Comparison of ENCODE assay signal across 21 cellular contexts in genomic region chr14:92932448-92933395, GRCh38. TPM values are rescaled to one million over a fixed set of nuclear protein-coding genes. Genes with fewer than 3 reads are reported as not detected.
DNase-seq lines count a peak whose midpoint lies in the region; ATAC-seq and TF ChIP-seq lines count a peak whose summit lies in the region.
"Had no signal": no experiment of that assay in that cellular context is flagged by ENCODE, and none has a peak within 500 bp of the region (broad histone marks: within the 10 kb centered on the region; RNA-seq: fewer than 3 reads in every experiment).

No MANE protein-coding gene starts in this region.

- TF ChIP-seq CTCF in HEK293 (tag by site-specific recombination; IDR thresholded peaks at IDR 0.05) (no peak), dorsolateral prefrontal cortex (IDR thresholded peaks at IDR 0.05 in 54 of 56, conservative IDR thresholded peaks at IDR 0.05 in 2 of 56; ENCODE audit: low read depth in 1 of 56, partially characterized antibody in 56 of 56) (no peak), RWPE1 (conservative IDR thresholded peaks at IDR 0.05; ENCODE audit: low read depth) (no peak)

- peaks cover 12% of the 10 kb centered on the region; the same call in 1 of the 2 replicates for H3K36me3 ChIP-seq in BLaER1
- no peaks in the 10 kb centered on the region for H3K36me3 ChIP-seq in HEK293 (ENCODE audit: control insufficient read depth in 2 of 2, insufficient read depth in 1 of 2, low read length in 2 of 2)

- intact Hi-C loops in dorsolateral prefrontal cortex (cut with DNase I) = no loop called here

- no peak overlapping the region for H3K4me3 Mint-ChIP-seq in stimulated activated memory B cell treated with anti-CD40 and anti-IgM and Interleukin-4, amounts not matched to agents 10 μg/mL and 1 μg/mL and 100 μg/mL, for 72 hours
- no peak overlapping the region for H3K4me3 Mint-ChIP-seq in activated CD8-positive, alpha-beta memory T cell treated with anti-CD3 and anti-CD28 coated beads, Interleukin-2, amount 10 ng/mL, durations not matched to agents 7 days and 5 days
- H3K4me3 Mint-ChIP-seq: CD14-positive monocyte had no signal

- no peaks in the 10 kb centered on the region for H4K20me1 ChIP-seq in BLaER1

- peak; percentile 24 for ATAC-seq in stimulated activated memory B cell treated with anti-CD40 and anti-IgM and Interleukin-4, amounts not matched to agents 10 μg/mL and 1 μg/mL and 100 μg/mL, for 72 hours
- ATAC-seq in activated CD8-positive, alpha-beta memory T cell treated with anti-CD3 and anti-CD28 coated beads, Interleukin-2, amount 10 ng/mL, durations not matched to agents 7 days and 5 days = no peak
- ATAC-seq: HepG2 had no signal

- POLR2A ChIA-PET in HEK293 (lab: Yijun Ruan, JAX) = no interaction called here
- POLR2A ChIA-PET in RWPE1 (lab: Yijun Ruan, JAX; ENCODE audit: low non-redundant PET) = no interaction called here

- H3K27me3 Mint-ChIP-seq in stimulated activated memory B cell treated with anti-CD40 and anti-IgM and Interleukin-4, amounts not matched to agents 10 μg/mL and 1 μg/mL and 100 μg/mL, for 72 hours = no peaks in the 10 kb centered on the region
- H3K27me3 Mint-ChIP-seq in activated CD8-positive, alpha-beta memory T cell treated with anti-CD3 and anti-CD28 coated beads, Interleukin-2, amount 10 ng/mL, durations not matched to agents 7 days and 5 days = no peaks in the 10 kb centered on the region

- H3K4me3 ChIP-seq in BLaER1 (no peak overlapping the region), HEK293 (ENCODE audit: low read depth, low read length) (no peak overlapping the region), dorsolateral prefrontal cortex (peak overlapping the region in 3 of 59 donors; percentile 12 to 31 (median 29))

- no peaks in the 10 kb centered on the region for H3K9me3 ChIP-seq in BLaER1
- no peaks in the 10 kb centered on the region for H3K9me3 ChIP-seq in HEK293 (ENCODE audit: control insufficient read depth, insufficient read depth, low read depth, low read length)

- DNase-seq in dorsolateral prefrontal cortex (peak in 4 of 10 donors; percentile 61 to 78 (median 68)), NCI-H1694 treated with DMSO at 0.1 percent for 48 hours (lab: John Stamatoyannopoulos, UW) (no peak), RWPE1 (ENCODE audit: low spot score) (no peak)
- DNase-seq in activated CD8-positive, alpha-beta memory T cell treated with anti-CD3 and anti-CD28 coated beads, Interleukin-2, amount 10 ng/mL, durations not matched to agents 7 days and 5 days = no peak
- DNase-seq: DMS53, Kasumi-1, NCI-H1092 treated with DMSO at 0.1 percent for 48 hours, NCI-H187 treated with DMSO at 0.1 percent for 48 hours, NCI-H2171 treated with DMSO at 0.1 percent for 48 hours, NCI-H345, NCI-H510A treated with DMSO at 0.1 percent for 48 hours, RPMI8226, SHP77 treated with DMSO at 0.1 percent for 48 hours had no signal

- no peak overlapping the region for H3K9ac ChIP-seq in BLaER1

- CTCF ChIA-PET in HEK293 (lab: Yijun Ruan, JAX) (no interaction called here), RWPE1 (lab: Yijun Ruan, JAX) (interaction anchor here (0.7 to 1.3 kb wide), 2 partner anchors 19 to 181 kb away, joined by 3 to 5 read pairs; no protein-coding TSS in a partner anchor)
- CTCF ChIA-PET in activated CD8-positive, alpha-beta memory T cell treated with anti-CD3 and anti-CD28 coated beads, Interleukin-2, amount 10 ng/mL, durations not matched to agents 7 days and 5 days (lab: Charles Lee) = interaction anchor here (1.2 kb wide), 1 partner anchor 35 kb away, joined by 3 read pairs; no protein-coding TSS in a partner anchor

- H3K27ac Mint-ChIP-seq in stimulated activated memory B cell treated with anti-CD40 and anti-IgM and Interleukin-4, amounts not matched to agents 10 μg/mL and 1 μg/mL and 100 μg/mL, for 72 hours = no peak overlapping the region
- H3K27ac Mint-ChIP-seq in activated CD8-positive, alpha-beta memory T cell treated with anti-CD3 and anti-CD28 coated beads, Interleukin-2, amount 10 ng/mL, durations not matched to agents 7 days and 5 days = no peak overlapping the region
- H3K27ac Mint-ChIP-seq: CD14-positive monocyte had no signal

- H3K9me3 Mint-ChIP-seq in stimulated activated memory B cell treated with anti-CD40 and anti-IgM and Interleukin-4, amounts not matched to agents 10 μg/mL and 1 μg/mL and 100 μg/mL, for 72 hours = no peaks in the 10 kb centered on the region
- no peaks in the 10 kb centered on the region for H3K9me3 Mint-ChIP-seq in activated CD8-positive, alpha-beta memory T cell treated with anti-CD3 and anti-CD28 coated beads, Interleukin-2, amount 10 ng/mL, durations not matched to agents 7 days and 5 days (ENCODE audit: low read depth)
- H3K9me3 Mint-ChIP-seq: CD14-positive monocyte had no signal

- peaks cover 14% of the 10 kb centered on the region for H3K4me1 Mint-ChIP-seq in stimulated activated memory B cell treated with anti-CD40 and anti-IgM and Interleukin-4, amounts not matched to agents 10 μg/mL and 1 μg/mL and 100 μg/mL, for 72 hours
- no peaks in the 10 kb centered on the region for H3K4me1 Mint-ChIP-seq in activated CD8-positive, alpha-beta memory T cell treated with anti-CD3 and anti-CD28 coated beads, Interleukin-2, amount 10 ng/mL, durations not matched to agents 7 days and 5 days
- H3K4me1 Mint-ChIP-seq: CD14-positive monocyte had no signal

- H3K4me1 ChIP-seq in BLaER1 = no peaks in the 10 kb centered on the region
- no peaks in the 10 kb centered on the region for H3K4me1 ChIP-seq in HEK293 (ENCODE audit: control insufficient read depth, insufficient read depth, low read length)

- H3K36me3 Mint-ChIP-seq in stimulated activated memory B cell treated with anti-CD40 and anti-IgM and Interleukin-4, amounts not matched to agents 10 μg/mL and 1 μg/mL and 100 μg/mL, for 72 hours = peaks cover 44% of the 10 kb centered on the region
- H3K36me3 Mint-ChIP-seq in activated CD8-positive, alpha-beta memory T cell treated with anti-CD3 and anti-CD28 coated beads, Interleukin-2, amount 10 ng/mL, durations not matched to agents 7 days and 5 days = no peaks in the 10 kb centered on the region

- no peak overlapping the region for H3K4me2 ChIP-seq in BLaER1

- H3K27me3 ChIP-seq in BLaER1 = no peaks in the 10 kb centered on the region
- no peaks in the 10 kb centered on the region for H3K27me3 ChIP-seq in dorsolateral prefrontal cortex

- H3K27ac ChIP-seq in BLaER1 (0 out of 2 replicates have a peak overlapping the region, but pooled peaks have one; percentile 9), HEK293 (ENCODE audit: extremely low read depth, low read depth, low read length) (no peak overlapping the region), dorsolateral prefrontal cortex (peak overlapping the region in 49 of 59 donors; percentile 7 to 86 (median 65)), RWPE1 (no peak overlapping the region)

TF ChIP-seq in HEK293, 187 proteins besides CTCF, POLR2A, EP300 and RAD21:
- TF ChIP-seq GLIS2 (tag by site-specific recombination; IDR thresholded peaks at IDR 0.05) = 0 out of 2 replicates have a peak, but pooled peaks have one; percentile 11
- TF ChIP-seq ZNF211 (tag by site-specific recombination; IDR thresholded peaks at IDR 0.05; ENCODE audit: low read depth) = no peak

RNA-seq across cellular contexts. Expression of gene CHGA, which starts 9.8 kb away (rescaled TPM):
- total RNA-seq in dorsolateral prefrontal cortex = 100 to 1,000 TPM; 128 to 561 (median 344) TPM
- total RNA-seq in activated CD8-positive, alpha-beta memory T cell treated with anti-CD3 and anti-CD28 coated beads, Interleukin-2, amount 10 ng/mL, durations not matched to agents 7 days and 5 days = not detected
- total RNA-seq: Daoy, HepG2, HT1080, M059J had no signal

Comparison
In these comparisons a context has a peak if more than half of its experiments do, and no peak if none do; other contexts are left out.
1. H3K27ac ChIP-seq: peak in BLaER1 (single experiment) and dorsolateral prefrontal cortex (49 of 59); none in HEK293 (single experiment) and RWPE1 (single experiment).
2. RNA of gene CHGA, which starts 9.8 kb away (total RNA-seq): 128 to 561 TPM in dorsolateral prefrontal cortex; not detected in activated CD8-positive, alpha-beta memory T cell treated with anti-CD3 and anti-CD28 coated beads, Interleukin-2, amount 10 ng/mL, durations not matched to agents 7 days and 5 days; every median in the first group is over 100 times any median in the second.